1 cellular context compared by ENCODE assay signal in genomic region chr7:37216156-37216839, GRCh38.
TF ChIP-seq lines count a peak whose summit lies in the region.

No MANE protein-coding gene starts in this region.

TF ChIP-seq in GM23338, 12 proteins besides CTCF, POLR2A, EP300 and RAD21 (continued from another document):
- TF ChIP-seq ZNF462 (CRISPR knock-in tag; IDR thresholded peaks at IDR 0.05): 0 out of 2 replicates have a peak, but pooled peaks have one; percentile 28
- TF ChIP-seq ZNF114 (CRISPR knock-in tag; IDR thresholded peaks at IDR 0.05): no peak
- TF ChIP-seq NANOG (IDR thresholded peaks at IDR 0.05; ENCODE audit: borderline replicate concordance): no peak
- no peak for TF ChIP-seq POLR2AphosphoS5 (IDR thresholded peaks at IDR 0.05; ENCODE audit: low read depth)
